Comparison of ENCODE assay signal across 30 cellular contexts in the genomic region with DNA sequence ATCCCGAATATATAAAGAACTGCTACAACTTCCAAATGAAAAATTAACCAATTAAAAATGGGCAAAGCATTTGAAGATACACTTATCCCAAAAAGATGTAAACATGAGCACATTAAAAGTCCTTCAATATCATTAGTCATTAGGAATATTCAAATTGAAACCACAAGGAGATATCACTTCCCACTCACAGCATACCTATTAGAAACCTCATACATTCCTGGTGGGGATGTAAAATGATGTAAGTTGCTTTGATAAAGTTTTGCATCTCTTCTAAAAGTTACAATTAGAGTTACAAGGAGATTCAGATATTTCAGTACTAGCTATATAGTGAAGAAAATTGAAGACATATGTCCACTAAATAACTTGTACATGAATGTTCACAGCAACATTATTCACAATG.
DNase-seq lines count a peak whose midpoint lies in the region; ATAC-seq, FAIRE-seq and TF ChIP-seq lines count a peak whose summit lies in the region.
"Had no signal": no experiment of that assay in that cellular context is flagged by ENCODE, and none has a peak within 500 bp of the region (broad histone marks: within the 10 kb centered on the region; RNA-seq: fewer than 3 reads in every experiment).

No MANE protein-coding gene starts in this region.

- H4K20me1 ChIP-seq in SK-N-SH (ENCODE audit: insufficient read depth) (no peaks in the 10 kb centered on the region), astrocyte (ENCODE audit: insufficient read depth, low read length) (no peaks in the 10 kb centered on the region)

- peaks cover 2% of the 10 kb centered on the region for H3F3A ChIP-seq in SK-N-SH (replicated peaks; ENCODE audit: insufficient read depth)

- H3K4me3 ChIP-seq in SK-N-SH (ENCODE audit: low read depth in 2 of 2, low read length in 1 of 2) (no peak overlapping the region), astrocyte (ENCODE audit: insufficient read depth, low read depth, low read length) (no peak overlapping the region), foreskin fibroblast (ENCODE audit: low read depth in 1 of 2, low read length in 2 of 2) (no peak overlapping the region)
- H3K4me3 ChIP-seq: adrenal gland, dorsolateral prefrontal cortex, lung, SK-N-MC, thyroid gland had no signal

- ATAC-seq in SK-N-SH treated with all-trans-retinoic acid at 6 μM for 48 hours, result no peak; the same call in 2 of the 3 replicates
- ATAC-seq: WTC11 had no signal

- peak overlapping the region; percentile 69 for H3K27ac Mint-ChIP-seq in astrocyte (ENCODE audit: unreplicated experiment)
- H3K27ac Mint-ChIP-seq in activated CD4-positive, alpha-beta T cell treated with anti-CD3 and anti-CD28 coated beads, Interleukin-2, amount 10 ng/mL, durations not matched to agents 24 days and 14 days, result no peak overlapping the region
- H3K27ac Mint-ChIP-seq: activated CD4-positive, alpha-beta memory T cell treated with anti-CD3 and anti-CD28 coated beads, Interleukin-2, amount 10 ng/mL, durations not matched to agents 7 days and 5 days; IgD-negative memory B cell; stimulated activated naive CD8-positive, alpha-beta T cell treated with anti-CD3 and anti-CD28 coated beads, Interleukin-15, Interleukin-2, amounts not matched to agents 100 ng/mL and 50 ng/mL, for 24 hours; WTC11 had no signal

- WGBS in SK-N-SH (ENCODE audit: low lambda C conversion rate), result 17% methylated on average over 1 of the region's 1 CpG

- H3K79me2 ChIP-seq in SK-N-SH (ENCODE audit: insufficient read depth) (no peaks in the 10 kb centered on the region), astrocyte (ENCODE audit: insufficient read depth, low read length) (no peaks in the 10 kb centered on the region)

- H3K36me3 ChIP-seq in SK-N-SH (replicated peaks in 1 of 2; ENCODE audit: control insufficient read depth in 1 of 2, insufficient read depth in 2 of 2, low read length in 1 of 2), result no peaks in the 10 kb centered on the region
- no peaks in the 10 kb centered on the region for H3K36me3 ChIP-seq in astrocyte (ENCODE audit: insufficient read depth, low read length)
- H3K36me3 ChIP-seq: adrenal gland, BE2C, thyroid gland had no signal

- H2AFZ ChIP-seq in SK-N-SH (ENCODE audit: low read depth) (no peak overlapping the region), astrocyte (ENCODE audit: low read depth, low read length) (no peak overlapping the region)

- H3K9me3 ChIP-seq in SK-N-SH (no peaks in the 10 kb centered on the region), astrocyte (ENCODE audit: insufficient read depth, low read depth, low read length) (no peaks in the 10 kb centered on the region)
- H3K9me3 ChIP-seq: adrenal gland, BE2C, thyroid gland had no signal

- FAIRE-seq in astrocyte (lab: Jason Lieb, UNC), result no peak
- FAIRE-seq: GM18507, keratinocyte had no signal

- in situ Hi-C loops in GM13976 (cut with MboI; ENCODE audit: low sequenced_read_pairs, unreplicated experiment), result no loop called here

- intact Hi-C loops in activated CD4-positive, alpha-beta T cell treated with anti-CD3 and anti-CD28 coated beads, Interleukin-2, amount 10 ng/mL, durations not matched to agents 24 days and 14 days (cut with micrococcal nuclease), result no loop called here

- no peak overlapping the region for H3K9ac ChIP-seq in SK-N-SH
- H3K9ac ChIP-seq in astrocyte (ENCODE audit: low read length), result no peak overlapping the region

- H3K4me1 ChIP-seq in SK-N-SH (ENCODE audit: control insufficient read depth in 1 of 2, insufficient read depth in 2 of 2, low read depth in 1 of 2, low read length in 1 of 2), result 0 out of 4 replicates have a peak, but pooled peaks cover 0 to 5% of the 10 kb centered on the region in 2 experiments
- no peaks in the 10 kb centered on the region for H3K4me1 ChIP-seq in astrocyte (ENCODE audit: insufficient read depth, low read length)
- H3K4me1 ChIP-seq: adrenal gland, BE2C, thyroid gland had no signal

- no peak for DNase-seq in SK-N-SH
- peak; percentile 93 for DNase-seq in astrocyte (ENCODE audit: low read depth)
- DNase-seq in foreskin fibroblast, result peak; percentile 47 to 74
- no peak for DNase-seq in activated CD4-positive, alpha-beta T cell treated with anti-CD3 and anti-CD28 coated beads, Interleukin-2, amount 10 ng/mL, durations not matched to agents 24 days and 14 days
- no peak for DNase-seq in dedifferentiated amniotic fluid mesenchymal stem cell (ENCODE audit: extremely low spot score)
- DNase-seq in SW 1271 (lab: John Stamatoyannopoulos, UW), result no peak
- no peak for DNase-seq in GM13976 (ENCODE audit: low spot score)
- DNase-seq: activated CD4-positive, alpha-beta memory T cell treated with anti-CD3 and anti-CD28 coated beads, Interleukin-2, amount 10 ng/mL, durations not matched to agents 7 days and 5 days; activated T-cell treated with anti-CD3 and anti-CD28 coated beads for 4 hours; adrenal gland; BE2C; central memory CD4-positive, alpha-beta T cell; COR-L47; dorsolateral prefrontal cortex; NCI-H1417 treated with DMSO at 0.1 percent for 48 hours; NCI-H524 treated with DMSO at 0.1 percent for 48 hours; nucleus accumbens; RPMI8226; stimulated activated CD4-positive, alpha-beta T cell treated with anti-CD3 and anti-CD28 coated beads, Interleukin-4, amount 100 ng/mL, for 24 hours; T-helper 9 cell; thyroid gland had no signal

- no peak for TF ChIP-seq RAD21 in SK-N-SH (IDR thresholded peaks at IDR 0.05; ENCODE audit: low read length)

- TF ChIP-seq CTCF in SK-N-SH (IDR thresholded peaks at IDR 0.05), result no peak
- TF ChIP-seq CTCF in astrocyte (IDR thresholded peaks at IDR 0.05; ENCODE audit: insufficient read depth, low read depth, low read length), result no peak
- no peak for TF ChIP-seq CTCF in foreskin fibroblast (IDR thresholded peaks at IDR 0.05; ENCODE audit: low read depth, low read length)
- TF ChIP-seq CTCF in GM13976 (IDR thresholded peaks at IDR 0.05; ENCODE audit: borderline replicate concordance, control extremely low read depth, extremely low read depth, insufficient read depth, missing control alignments), result no peak

- H3K27me3 ChIP-seq in SK-N-SH (ENCODE audit: insufficient read depth), result no peaks in the 10 kb centered on the region
- no peaks in the 10 kb centered on the region for H3K27me3 ChIP-seq in astrocyte (ENCODE audit: insufficient read depth, low read length)
- H3K27me3 ChIP-seq: adrenal gland, BE2C, dorsolateral prefrontal cortex, thyroid gland had no signal

- no peaks in the 10 kb centered on the region for H3K9me2 ChIP-seq in SK-N-SH

- peaks cover 2% of the 10 kb centered on the region for H3K9me3 Mint-ChIP-seq in astrocyte (ENCODE audit: unreplicated experiment)
- H3K9me3 Mint-ChIP-seq in activated CD4-positive, alpha-beta T cell treated with anti-CD3 and anti-CD28 coated beads, Interleukin-2, amount 10 ng/mL, durations not matched to agents 24 days and 14 days, result no peaks in the 10 kb centered on the region
- H3K9me3 Mint-ChIP-seq: IgD-negative memory B cell had no signal

- POLR2A ChIA-PET in SK-N-SH (lab: Yijun Ruan, JAX), result no interaction called here

- peaks cover 7% of the 10 kb centered on the region for H3K4me1 Mint-ChIP-seq in astrocyte (ENCODE audit: low read depth, unreplicated experiment)
- H3K4me1 Mint-ChIP-seq in activated CD4-positive, alpha-beta T cell treated with anti-CD3 and anti-CD28 coated beads, Interleukin-2, amount 10 ng/mL, durations not matched to agents 24 days and 14 days, result no peaks in the 10 kb centered on the region
- H3K4me1 Mint-ChIP-seq: activated CD4-positive, alpha-beta memory T cell treated with anti-CD3 and anti-CD28 coated beads, Interleukin-2, amount 10 ng/mL, durations not matched to agents 7 days and 5 days; IgD-negative memory B cell had no signal

- no peak overlapping the region for H3K4me3 Mint-ChIP-seq in astrocyte (ENCODE audit: unreplicated experiment)
- no peak overlapping the region for H3K4me3 Mint-ChIP-seq in activated CD4-positive, alpha-beta T cell treated with anti-CD3 and anti-CD28 coated beads, Interleukin-2, amount 10 ng/mL, durations not matched to agents 24 days and 14 days
- H3K4me3 Mint-ChIP-seq: activated CD4-positive, alpha-beta memory T cell treated with anti-CD3 and anti-CD28 coated beads, Interleukin-2, amount 10 ng/mL, durations not matched to agents 7 days and 5 days; IgD-negative memory B cell; stimulated activated naive CD8-positive, alpha-beta T cell treated with anti-CD3 and anti-CD28 coated beads, Interleukin-15, Interleukin-2, amounts not matched to agents 100 ng/mL and 50 ng/mL, for 24 hours; WTC11 had no signal

- H3K4me2 ChIP-seq in SK-N-SH (no peak overlapping the region), astrocyte (ENCODE audit: low read length) (peak overlapping the region; percentile 9)

- H3K27me3 Mint-ChIP-seq in astrocyte (ENCODE audit: low read depth, unreplicated experiment), result no peaks in the 10 kb centered on the region
- H3K27me3 Mint-ChIP-seq in activated CD4-positive, alpha-beta T cell treated with anti-CD3 and anti-CD28 coated beads, Interleukin-2, amount 10 ng/mL, durations not matched to agents 24 days and 14 days, result no peaks in the 10 kb centered on the region
- H3K27me3 Mint-ChIP-seq: activated CD4-positive, alpha-beta memory T cell treated with anti-CD3 and anti-CD28 coated beads, Interleukin-2, amount 10 ng/mL, durations not matched to agents 7 days and 5 days; IgD-negative memory B cell; stimulated activated naive CD8-positive, alpha-beta T cell treated with anti-CD3 and anti-CD28 coated beads, Interleukin-15, Interleukin-2, amounts not matched to agents 100 ng/mL and 50 ng/mL, for 24 hours had no signal

- H3K36me3 Mint-ChIP-seq in astrocyte (ENCODE audit: low read depth, unreplicated experiment), result no peaks in the 10 kb centered on the region
- no peaks in the 10 kb centered on the region for H3K36me3 Mint-ChIP-seq in activated CD4-positive, alpha-beta T cell treated with anti-CD3 and anti-CD28 coated beads, Interleukin-2, amount 10 ng/mL, durations not matched to agents 24 days and 14 days (ENCODE audit: low read depth)
- H3K36me3 Mint-ChIP-seq: IgD-negative memory B cell had no signal

- CTCF ChIA-PET in SK-N-SH (lab: Yijun Ruan, JAX), result no interaction called here

- TF ChIP-seq EP300 in SK-N-SH (IDR thresholded peaks at IDR 0.05; ENCODE audit: borderline replicate concordance in 1 of 2, low read depth in 1 of 2, low read length in 1 of 2), result no peak

- H3K27ac ChIP-seq in SK-N-SH (ENCODE audit: low read depth in 2 of 2, low read length in 1 of 2) (no peak overlapping the region), astrocyte (ENCODE audit: low read depth, low read length) (peak overlapping the region; percentile 33)
- H3K27ac ChIP-seq: 22Rv1, adrenal gland, dorsolateral prefrontal cortex, SK-N-MC, thyroid gland had no signal

TF ChIP-seq in SK-N-SH, 30 proteins besides CTCF, POLR2A, EP300 and RAD21:
- peak; percentile 18; the same call in 1 of the 2 replicates for TF ChIP-seq FOSL2 (IDR thresholded peaks at IDR 0.05; ENCODE audit: borderline replicate concordance, low read depth)
- TF ChIP-seq GABPA (IDR thresholded peaks at IDR 0.05; ENCODE audit: low read depth), result no peak

TF ChIP-seq in SK-N-SH treated with all-trans-retinoic acid at 6 μM for 48 hours, 23 proteins besides CTCF, POLR2A, EP300 and RAD21 (continues in another document):
- TF ChIP-seq TOX (CRISPR knock-in tag; IDR thresholded peaks at IDR 0.05; ENCODE audit: borderline replicate concordance) (no peak), TCF4 (CRISPR knock-in tag; IDR thresholded peaks at IDR 0.05; ENCODE audit: borderline replicate concordance) (no peak), ESRRG (CRISPR knock-in tag; IDR thresholded peaks at IDR 0.05) (no peak)

Comparison
In these comparisons a context has a peak if more than half of its experiments do, and no peak if none do; other contexts are left out.
1. DNase-seq: peak in astrocyte (single experiment) and foreskin fibroblast (2 of 2); none in SK-N-SH (single experiment), activated CD4-positive, alpha-beta T cell treated with anti-CD3 and anti-CD28 coated beads, Interleukin-2, amount 10 ng/mL, durations not matched to agents 24 days and 14 days (single experiment), dedifferentiated amniotic fluid mesenchymal stem cell (single experiment), SW 1271 (0 of 2) and GM13976 (single experiment).